ENCODE assay signal across 22 cellular contexts in genomic region chr3:175208316-175208715, GRCh38.
DNase-seq lines count a peak whose midpoint lies in the region; ATAC-seq and TF ChIP-seq lines count a peak whose summit lies in the region.
"Had no signal": no experiment of that assay in that cellular context is flagged by ENCODE, and none has a peak within 500 bp of the region (broad histone marks: within the 10 kb centered on the region; RNA-seq: fewer than 3 reads in every experiment).

No MANE protein-coding gene starts in this region.

- no peak overlapping the region for H3K9ac ChIP-seq in GM23248

- no peak for TF ChIP-seq EP300 in ovary (IDR thresholded peaks at IDR 0.05)

- H3K4me3 ChIP-seq in GM23248 (no peak overlapping the region), foreskin fibroblast (ENCODE audit: low read depth in 1 of 2, low read length in 2 of 2) (no peak overlapping the region), ovary (no peak overlapping the region)
- H3K4me3 ChIP-seq: PC-9, sigmoid colon had no signal

- no peak overlapping the region for H2AFZ ChIP-seq in GM23248
- H2AFZ ChIP-seq: PC-9 had no signal

- in situ Hi-C loops in GM23248 (cut with MboI) = no loop called here

- no peak overlapping the region for H3K4me3 Mint-ChIP-seq in progenitor cell of endocrine pancreas (ENCODE audit: low read depth)
- H3K4me3 Mint-ChIP-seq: CD14-positive monocyte; naive thymus-derived CD4-positive, alpha-beta T cell; stimulated activated effector memory CD8-positive, alpha-beta T cell treated with anti-CD3 and anti-CD28 coated beads, Interleukin-12 subunit alpha, Interleukin-12 subunit beta, amount 100 ng/mL, for 72 hours had no signal

- peak; percentile 11 for DNase-seq in GM23248
- peak; percentile 62 to 82 for DNase-seq in foreskin fibroblast
- DNase-seq in progenitor cell of endocrine pancreas (ENCODE audit: low spot score, unreplicated experiment) = no peak
- DNase-seq in NCI-H1105 treated with DMSO at 0.1 percent for 48 hours (lab: John Stamatoyannopoulos, UW) = no peak
- DNase-seq in ovary = no peak
- DNase-seq: activated CD8-positive, alpha-beta memory T cell treated with anti-CD3 and anti-CD28 coated beads, Interleukin-2, amount 50 U/mL, for 4 hours; activated naive CD4-positive, alpha-beta T cell treated with Interleukin-2 at 50 U/mL for 16 hours; GDM1; left ventricle myocardium superior; naive thymus-derived CD4-positive, alpha-beta T cell; NCI-H1092; NCI-H226; PC-9; sigmoid colon; T-helper 1 cell had no signal

- peaks cover 20% of the 10 kb centered on the region for H3K9me3 Mint-ChIP-seq in progenitor cell of endocrine pancreas (ENCODE audit: low read depth)

- H3K27ac ChIP-seq in GM23248 (no peak overlapping the region), VCaP (peak overlapping the region; percentile 25; the same call in 1 of the 2 replicates), ovary (no peak overlapping the region)
- H3K27ac ChIP-seq: epithelial cell of prostate, PC-9, sigmoid colon had no signal

- no peak overlapping the region for H3K4me2 ChIP-seq in GM23248 (ENCODE audit: unreplicated experiment)
- H3K4me2 ChIP-seq: PC-9 had no signal

- H3K9me3 ChIP-seq in GM23248 (ENCODE audit: low read depth) (no peaks in the 10 kb centered on the region), ovary (no peaks in the 10 kb centered on the region)

- H3K79me2 ChIP-seq in GM23248 (ENCODE audit: insufficient read depth) = no peaks in the 10 kb centered on the region

- H3K27me3 Mint-ChIP-seq in progenitor cell of endocrine pancreas = no peaks in the 10 kb centered on the region
- H3K27me3 Mint-ChIP-seq: naive thymus-derived CD4-positive, alpha-beta T cell had no signal

- no peak for TF ChIP-seq POLR2A in ovary (IDR thresholded peaks at IDR 0.05)

- H3K27me3 ChIP-seq in GM23248 (replicated peaks; ENCODE audit: insufficient read depth) (no peaks in the 10 kb centered on the region), ovary (no peaks in the 10 kb centered on the region)
- H3K27me3 ChIP-seq: sigmoid colon had no signal

- peaks cover 8% of the 10 kb centered on the region for H3K4me1 Mint-ChIP-seq in progenitor cell of endocrine pancreas (ENCODE audit: low read depth)
- H3K4me1 Mint-ChIP-seq: CD14-positive monocyte; naive thymus-derived CD4-positive, alpha-beta T cell; stimulated activated effector memory CD8-positive, alpha-beta T cell treated with anti-CD3 and anti-CD28 coated beads, Interleukin-12 subunit alpha, Interleukin-12 subunit beta, amount 100 ng/mL, for 72 hours had no signal

- H3K36me3 ChIP-seq in GM23248 (ENCODE audit: low read depth) = no peaks in the 10 kb centered on the region
- H3K36me3 ChIP-seq in ovary = no peaks in the 10 kb centered on the region
- H3K36me3 ChIP-seq: sigmoid colon had no signal

- H4K20me1 ChIP-seq in GM23248 (ENCODE audit: insufficient read depth) = no peaks in the 10 kb centered on the region

- H3K4me1 ChIP-seq in GM23248 (ENCODE audit: insufficient read depth) (peaks cover 12% of the 10 kb centered on the region), ovary (ENCODE audit: insufficient read depth) (no peaks in the 10 kb centered on the region)

- H3K36me3 Mint-ChIP-seq in progenitor cell of endocrine pancreas (ENCODE audit: insufficient read depth) = peaks cover 2% of the 10 kb centered on the region
- H3K36me3 Mint-ChIP-seq: CD14-positive monocyte; naive thymus-derived CD4-positive, alpha-beta T cell; stimulated activated effector memory CD8-positive, alpha-beta T cell treated with anti-CD3 and anti-CD28 coated beads, Interleukin-12 subunit alpha, Interleukin-12 subunit beta, amount 100 ng/mL, for 72 hours had no signal

- peak overlapping the region; percentile 37 for H3K27ac Mint-ChIP-seq in progenitor cell of endocrine pancreas
- H3K27ac Mint-ChIP-seq: CD14-positive monocyte; naive thymus-derived CD4-positive, alpha-beta T cell; stimulated activated effector memory CD8-positive, alpha-beta T cell treated with anti-CD3 and anti-CD28 coated beads, Interleukin-12 subunit alpha, Interleukin-12 subunit beta, amount 100 ng/mL, for 72 hours had no signal

- peaks cover 10% of the 10 kb centered on the region for H3F3A ChIP-seq in GM23248 (ENCODE audit: insufficient read depth)

- ATAC-seq in HG03442 (IDR thresholded peaks at IDR 0.05; ENCODE audit: unreplicated experiment) = no peak
- no peak for ATAC-seq in activated CD4-positive, CD25-positive, alpha-beta regulatory T cell treated with anti-CD3 and anti-CD28 coated beads, Interleukin-2, amount 50 U/mL, for 24 hours
- ATAC-seq: HepG2; left ventricle myocardium superior; naive thymus-derived CD4-positive, alpha-beta T cell; stimulated activated effector memory CD8-positive, alpha-beta T cell treated with anti-CD3 and anti-CD28 coated beads, Interleukin-12 subunit alpha, Interleukin-12 subunit beta, amount 100 ng/mL, for 72 hours had no signal

- intact Hi-C loops in ovary (cut with DNase I) = no loop called here

- no peaks in the 10 kb centered on the region for H3K9me2 ChIP-seq in GM23248 (ENCODE audit: insufficient read depth)

- no peak for TF ChIP-seq CTCF in VCaP (conservative IDR thresholded peaks at IDR 0.05)
- no peak for TF ChIP-seq CTCF in foreskin fibroblast (IDR thresholded peaks at IDR 0.05; ENCODE audit: low read depth, low read length)
- TF ChIP-seq CTCF in progenitor cell of endocrine pancreas (IDR thresholded peaks at IDR 0.05; ENCODE audit: unreplicated experiment) = no peak
- TF ChIP-seq CTCF in ovary (IDR thresholded peaks at IDR 0.05) = no peak

- WGBS in GM23248 (ENCODE audit: low coverage in 1 of 2, low lambda C conversion rate in 2 of 2, missing lambda C conversion rate in 2 of 2), 2 experiments = 64% methylated on average over 5 of the region's 5 CpGs
- 80 to 84% (median 82%) methylated on average over 5 of the region's 5 CpGs for WGBS in ovary, 3 donors

Comparison
In these comparisons a context has a peak if more than half of its experiments do, and no peak if none do; other contexts are left out.
1. DNase-seq: peak in GM23248 (single experiment) and foreskin fibroblast (2 of 2); none in progenitor cell of endocrine pancreas (single experiment), NCI-H1105 treated with DMSO at 0.1 percent for 48 hours (single experiment) and ovary (0 of 5).